16 cellular contexts compared by ENCODE assay signal in the genomic region with DNA sequence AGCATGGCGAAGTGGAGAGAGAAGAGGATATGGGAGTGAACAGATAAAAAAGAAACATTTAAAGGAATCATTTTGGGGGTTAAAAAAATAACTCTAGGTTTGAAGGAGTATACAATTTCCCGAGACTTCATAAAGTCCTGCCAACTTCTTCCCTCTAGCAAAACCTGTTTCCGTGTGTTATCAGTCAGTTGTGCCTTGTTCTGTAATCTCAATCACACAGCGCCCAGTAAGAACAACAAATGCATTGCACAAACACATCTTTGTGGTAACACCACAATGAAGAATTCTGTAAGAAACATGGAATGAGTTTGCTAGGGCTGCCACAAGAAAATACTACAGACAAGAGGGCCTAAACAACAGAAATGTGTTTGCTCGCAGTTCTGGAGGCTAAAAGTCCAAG.
"Had no signal": no experiment of that assay in that cellular context is flagged by ENCODE, and none has a peak within 500 bp of the region (broad histone marks: within the 10 kb centered on the region; RNA-seq: fewer than 3 reads in every experiment).

No MANE protein-coding gene starts in this region.

- H3K9me2 ChIP-seq: SK-N-SH had no signal

- DNase-seq: activated CD4-positive, alpha-beta memory T cell treated with anti-CD3 and anti-CD28 coated beads for 36 hours; activated CD4-positive, alpha-beta T cell treated with anti-CD3 and anti-CD28 coated beads for 36 hours; activated gamma-delta T cell; activated naive CD8-positive, alpha-beta T cell treated with anti-CD3 and anti-CD28 coated beads for 36 hours; activated T-cell treated with anti-CD3 and anti-CD28 coated beads, Interleukin-2, amount 50 U/mL, for 4 hours; hypothalamus; left ventricle myocardium superior; mesenchymal stem cell; nucleus accumbens; right lobe of liver; SK-N-SH; T-cell; T-helper 9 cell; WERI-Rb-1 had no signal

- H3K9me3 ChIP-seq: breast epithelium, right lobe of liver, SK-N-SH had no signal

- H3K4me1 ChIP-seq: breast epithelium, right lobe of liver had no signal

- H3K36me3 Mint-ChIP-seq: activated CD4-positive, alpha-beta memory T cell treated with anti-CD3 and anti-CD28 coated beads for 36 hours; activated naive CD8-positive, alpha-beta T cell treated with anti-CD3 and anti-CD28 coated beads for 36 hours; T-cell had no signal

- H3K36me3 ChIP-seq: breast epithelium, right lobe of liver, WERI-Rb-1 had no signal

- H3K4me1 Mint-ChIP-seq: activated CD4-positive, alpha-beta T cell treated with anti-CD3 and anti-CD28 coated beads for 36 hours; nephron had no signal

- H3K9me3 Mint-ChIP-seq: activated CD4-positive, alpha-beta memory T cell treated with anti-CD3 and anti-CD28 coated beads for 36 hours; activated naive CD8-positive, alpha-beta T cell treated with anti-CD3 and anti-CD28 coated beads for 36 hours; activated T-cell treated with anti-CD3 and anti-CD28 coated beads, Interleukin-2, amount 50 U/mL, for 4 hours; nephron; T-cell had no signal

- H3K27ac ChIP-seq: breast epithelium, right lobe of liver, WERI-Rb-1 had no signal

- H3K4me2 ChIP-seq: SK-N-SH had no signal

- H3K27ac Mint-ChIP-seq: activated CD4-positive, alpha-beta memory T cell treated with anti-CD3 and anti-CD28 coated beads for 36 hours; activated CD4-positive, alpha-beta T cell treated with anti-CD3 and anti-CD28 coated beads for 36 hours; activated naive CD8-positive, alpha-beta T cell treated with anti-CD3 and anti-CD28 coated beads for 36 hours; nephron had no signal

- H3K4me3 ChIP-seq: breast epithelium, right lobe of liver had no signal

- H3K4me3 Mint-ChIP-seq: activated CD4-positive, alpha-beta memory T cell treated with anti-CD3 and anti-CD28 coated beads for 36 hours; activated CD4-positive, alpha-beta T cell treated with anti-CD3 and anti-CD28 coated beads for 36 hours; activated naive CD8-positive, alpha-beta T cell treated with anti-CD3 and anti-CD28 coated beads for 36 hours; activated T-cell treated with anti-CD3 and anti-CD28 coated beads, Interleukin-2, amount 50 U/mL, for 4 hours; nephron; T-cell had no signal

- H3K27me3 ChIP-seq: breast epithelium, right lobe of liver had no signal

- ATAC-seq: activated CD4-positive, alpha-beta T cell treated with anti-CD3 and anti-CD28 coated beads for 36 hours; activated T-cell treated with anti-CD3 and anti-CD28 coated beads, Interleukin-2, amount 50 U/mL, for 4 hours; left ventricle myocardium superior; right lobe of liver had no signal

- H3K27me3 Mint-ChIP-seq: activated CD4-positive, alpha-beta memory T cell treated with anti-CD3 and anti-CD28 coated beads for 36 hours; activated CD4-positive, alpha-beta T cell treated with anti-CD3 and anti-CD28 coated beads for 36 hours; activated naive CD8-positive, alpha-beta T cell treated with anti-CD3 and anti-CD28 coated beads for 36 hours; T-cell had no signal
